39 cellular contexts compared by ENCODE assay signal in the genomic region with DNA sequence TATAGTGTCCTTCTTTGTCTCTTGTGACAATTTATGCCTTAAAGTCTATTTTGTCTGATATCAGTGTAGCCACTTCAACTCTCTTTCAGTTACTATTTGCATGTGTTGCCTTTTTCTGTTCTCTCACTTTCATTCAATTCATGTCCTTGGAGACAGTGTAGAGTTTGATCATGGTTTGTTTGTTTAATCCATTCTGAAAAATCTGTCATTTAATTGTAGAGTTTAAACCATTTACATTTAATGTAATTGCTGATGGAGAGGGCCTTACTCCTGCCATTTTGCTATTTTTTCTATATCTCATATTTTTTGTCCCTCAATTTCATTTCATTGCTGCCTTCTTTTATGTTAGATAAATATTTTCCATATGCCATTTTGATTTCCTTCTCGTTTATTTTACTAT.
"Had no signal": no experiment of that assay in that cellular context is flagged by ENCODE, and none has a peak within 500 bp of the region (broad histone marks: within the 10 kb centered on the region; RNA-seq: fewer than 3 reads in every experiment).

No MANE protein-coding gene starts in this region.

- H3K4me1 Mint-ChIP-seq: activated naive CD4-positive, alpha-beta T cell treated with anti-CD3 and anti-CD28 coated beads, Interleukin-2, amount 10 ng/mL, durations not matched to agents 7 days and 5 days; activated T-helper 17 cell treated with anti-CD3 and anti-CD28 coated beads, Interleukin-2, amount 50 U/mL, for 72 hours; brain; central memory CD8-positive, alpha-beta T cell had no signal

- FAIRE-seq: astrocyte, bronchial epithelial cell had no signal

- H3K9me3 ChIP-seq: body of pancreas had no signal

- H3K27ac Mint-ChIP-seq: activated naive CD4-positive, alpha-beta T cell treated with anti-CD3 and anti-CD28 coated beads for 36 hours; activated naive CD4-positive, alpha-beta T cell treated with anti-CD3 and anti-CD28 coated beads, Interleukin-2, amount 10 ng/mL, durations not matched to agents 7 days and 5 days; activated naive CD4-positive, alpha-beta T cell treated with anti-CD3 and anti-CD28 coated beads, Interleukin-2, amount 50 U/mL, for 24 hours; activated naive CD4-positive, alpha-beta T cell treated with anti-CD3 and anti-CD28 coated beads, Interleukin-2, amount 50 U/mL, for 72 hours; activated naive CD8-positive, alpha-beta T cell; activated naive CD8-positive, alpha-beta T cell treated with anti-CD3 and anti-CD28 coated beads for 36 hours; activated naive CD8-positive, alpha-beta T cell treated with anti-CD3 and anti-CD28 coated beads, Interleukin-2, amount 10 ng/mL, durations not matched to agents 7 days and 5 days; activated naive CD8-positive, alpha-beta T cell treated with anti-CD3 and anti-CD28 coated beads, Interleukin-2, amount 50 U/mL, for 24 hours; activated T-cell treated with anti-CD3 and anti-CD28 coated beads, Interleukin-2, amount 50 U/mL, for 24 hours; activated T-cell treated with anti-CD3 and anti-CD28 coated beads, Interleukin-2, amount 50 U/mL, for 72 hours; activated T-helper 1 cell treated with anti-CD3 and anti-CD28 coated beads, Interleukin-12 subunit alpha, Interleukin-12 subunit beta, Interleukin-2, Interleukin-4 antibody, amounts not matched to agents 30 ng/mL and 10 ng/mL and 1 ng/mL, durations not matched to agents 14 hours and 24 hours and 36 hours; activated T-helper 17 cell treated with anti-CD3 and anti-CD28 coated beads, Interleukin-2, amount 50 U/mL, for 72 hours; activated T-helper 2 cell treated with anti-CD3 and anti-CD28 coated beads, Interferon-gamma antibody, Interleukin-2, Interleukin-4, amounts not matched to agents 10 μg/mL and 5 μg/mL and 100 μg/mL, durations not matched to agents 14 hours and 24 hours and 36 hours; brain had no signal

- H3K27ac ChIP-seq: adrenal gland, ascending aorta, body of pancreas, brain microvascular endothelial cell, breast epithelium, cardiac muscle cell had no signal

- ATAC-seq: activated naive CD4-positive, alpha-beta T cell treated with anti-CD3 and anti-CD28 coated beads, Interleukin-2, amount 50 U/mL, for 72 hours; activated naive CD8-positive, alpha-beta T cell treated with anti-CD3 and anti-CD28 coated beads, Interleukin-2, amount 50 U/mL, for 24 hours; activated T-cell treated with anti-CD3 and anti-CD28 coated beads, Interleukin-2, amount 50 U/mL, for 4 hours; activated T-cell treated with anti-CD3 and anti-CD28 coated beads, Interleukin-2, amount 50 U/mL, for 72 hours; activated T-helper 17 cell treated with anti-CD3 and anti-CD28 coated beads, Interleukin-2, amount 50 U/mL, for 72 hours; body of pancreas had no signal

- H3K27me3 ChIP-seq: adrenal gland, ascending aorta, body of pancreas, brain microvascular endothelial cell, breast epithelium, cardiac muscle cell had no signal

- H3K9me3 Mint-ChIP-seq: activated naive CD4-positive, alpha-beta T cell treated with anti-CD3 and anti-CD28 coated beads, Interleukin-2, amount 10 ng/mL, durations not matched to agents 7 days and 5 days had no signal

- DNase-seq: activated effector memory CD4-positive, alpha-beta T cell treated with anti-CD3 and anti-CD28 coated beads, Interleukin-2, amount 50 U/mL, for 16 hours; activated effector memory CD4-positive, alpha-beta T cell treated with Interleukin-2 at 50 U/mL for 16 hours; activated gamma-delta T cell; activated gamma-delta T cell treated with Interleukin-2 at 50 U/mL for 16 hours; activated naive CD4-positive, alpha-beta T cell; activated naive CD4-positive, alpha-beta T cell treated with anti-CD3 and anti-CD28 coated beads for 36 hours; activated naive CD4-positive, alpha-beta T cell treated with anti-CD3 and anti-CD28 coated beads, Interleukin-2, amount 10 ng/mL, durations not matched to agents 7 days and 5 days; activated naive CD4-positive, alpha-beta T cell treated with anti-CD3 and anti-CD28 coated beads, Interleukin-2, amount 50 U/mL, for 16 hours; activated naive CD4-positive, alpha-beta T cell treated with Interleukin-2 at 50 U/mL for 16 hours; activated naive CD8-positive, alpha-beta T cell treated with anti-CD3 and anti-CD28 coated beads for 36 hours; activated naive CD8-positive, alpha-beta T cell treated with anti-CD3 and anti-CD28 coated beads, Interleukin-2, amount 10 ng/mL, durations not matched to agents 7 days and 5 days; activated naive CD8-positive, alpha-beta T cell treated with anti-CD3 and anti-CD28 coated beads, Interleukin-2, amount 50 U/mL, for 24 hours; activated T-cell treated with anti-CD3 and anti-CD28 coated beads, Interleukin-2, amount 50 U/mL, for 24 hours; activated T-cell treated with anti-CD3 and anti-CD28 coated beads, Interleukin-2, amount 50 U/mL, for 4 hours; activated T-cell treated with anti-CD3 and anti-CD28 coated beads, Interleukin-2, amount 50 U/mL, for 48 hours; activated T-cell treated with anti-CD3 and anti-CD28 coated beads, Interleukin-2, amount 50 U/mL, for 72 hours; adrenal gland; amniotic stem cell; amygdala; anterior cingulate cortex; aorta; body of pancreas; brain microvascular endothelial cell; caudate nucleus; central memory CD4-positive, alpha-beta T cell; cerebellar nuclear complex had no signal

- H3K36me3 Mint-ChIP-seq: activated naive CD4-positive, alpha-beta T cell treated with anti-CD3 and anti-CD28 coated beads, Interleukin-2, amount 10 ng/mL, durations not matched to agents 7 days and 5 days; brain had no signal

- H3K4me3 ChIP-seq: adrenal gland, ascending aorta, body of pancreas, breast epithelium, cardiac muscle cell had no signal

- H3K4me3 Mint-ChIP-seq: activated naive CD4-positive, alpha-beta T cell treated with anti-CD3 and anti-CD28 coated beads for 36 hours; activated naive CD4-positive, alpha-beta T cell treated with anti-CD3 and anti-CD28 coated beads, Interleukin-2, amount 10 ng/mL, durations not matched to agents 7 days and 5 days; activated naive CD4-positive, alpha-beta T cell treated with anti-CD3 and anti-CD28 coated beads, Interleukin-2, amount 50 U/mL, for 24 hours; activated naive CD8-positive, alpha-beta T cell; activated naive CD8-positive, alpha-beta T cell treated with anti-CD3 and anti-CD28 coated beads for 36 hours; activated naive CD8-positive, alpha-beta T cell treated with anti-CD3 and anti-CD28 coated beads, Interleukin-2, amount 10 ng/mL, durations not matched to agents 7 days and 5 days; activated naive CD8-positive, alpha-beta T cell treated with anti-CD3 and anti-CD28 coated beads, Interleukin-2, amount 50 U/mL, for 24 hours; activated T-cell treated with anti-CD3 and anti-CD28 coated beads, Interleukin-2, amount 50 U/mL, for 24 hours; activated T-cell treated with anti-CD3 and anti-CD28 coated beads, Interleukin-2, amount 50 U/mL, for 4 hours; activated T-cell treated with anti-CD3 and anti-CD28 coated beads, Interleukin-2, amount 50 U/mL, for 72 hours; activated T-helper 1 cell treated with anti-CD3 and anti-CD28 coated beads, Interleukin-12 subunit alpha, Interleukin-12 subunit beta, Interleukin-2, Interleukin-4 antibody, amounts not matched to agents 30 ng/mL and 10 ng/mL and 1 ng/mL, durations not matched to agents 14 hours and 24 hours and 36 hours; activated T-helper 17 cell treated with anti-CD3 and anti-CD28 coated beads, Interleukin-2, amount 50 U/mL, for 72 hours; brain; central memory CD8-positive, alpha-beta T cell had no signal

- H3K4me1 ChIP-seq: ascending aorta, body of pancreas, breast epithelium had no signal

- H3K36me3 ChIP-seq: adrenal gland, ascending aorta, brain microvascular endothelial cell, breast epithelium, cardiac muscle cell had no signal
